Comparison of ENCODE assay signal across 8 cellular contexts in the genomic region with DNA sequence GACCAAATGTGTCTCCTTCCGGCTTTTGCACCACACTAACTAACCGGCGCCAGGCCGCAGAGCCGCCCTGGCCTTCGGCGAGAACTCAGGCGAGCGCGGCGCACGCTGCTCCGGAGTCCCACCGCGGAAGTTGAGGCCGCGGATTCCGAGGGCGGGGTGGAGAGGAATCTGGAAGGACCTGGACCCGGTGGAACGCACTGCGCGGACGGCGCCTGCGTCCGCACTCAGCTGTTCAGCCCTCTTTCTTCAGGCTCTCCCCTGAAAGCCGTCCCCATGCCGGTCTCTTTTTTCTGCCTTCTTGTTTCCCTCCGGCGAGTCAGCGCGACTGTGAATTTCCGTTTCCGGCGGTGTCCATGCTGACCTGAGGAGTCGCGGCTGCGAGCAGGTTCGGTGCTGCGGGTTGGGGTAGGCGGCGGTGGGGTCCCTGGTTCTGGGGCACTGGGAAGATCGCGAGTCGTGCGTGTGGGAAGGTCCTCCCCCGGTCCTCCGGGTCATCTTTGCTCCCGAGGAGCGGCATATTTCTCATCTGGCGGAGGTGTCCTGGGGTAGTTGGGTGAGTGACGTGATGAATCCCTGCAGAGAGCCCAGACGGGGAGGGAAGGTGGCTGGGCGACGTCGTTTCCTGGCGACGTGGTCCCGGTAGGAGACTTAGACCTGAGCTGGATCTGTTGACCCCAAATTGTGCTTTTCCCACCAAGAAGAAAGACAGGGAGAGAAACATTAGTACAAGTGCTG. TPM values are rescaled to one million over a fixed set of nuclear protein-coding genes. Genes with fewer than 3 reads are reported as not detected.
DNase-seq lines count a peak whose midpoint lies in the region; ATAC-seq and TF ChIP-seq lines count a peak whose summit lies in the region.

BMS1 (plus strand) TSS at position 350 of the 735 bp plus-strand sequence. CDS start 1,600 bp downstream, outside the sequence.

- H3K27ac ChIP-seq in AG04450 (ENCODE audit: low read depth, low read length) (peak within 1 kb of the TSS; percentile 95), WERI-Rb-1 (peak within 1 kb of the TSS; percentile 83), breast epithelium (peak within 1 kb of the TSS; percentile 94 to 95), skeletal muscle tissue (ENCODE audit: low read depth, low read length) (peak within 1 kb of the TSS; percentile 80)

- ATAC-seq in GM18909 (IDR thresholded peaks at IDR 0.05; ENCODE audit: poor library complexity, unreplicated experiment) (peak; percentile 97), HG03159 (IDR thresholded peaks at IDR 0.05; ENCODE audit: unreplicated experiment) (peak; percentile 98)

- H3K36me3 ChIP-seq in WERI-Rb-1, result peaks cover 15% of the 10 kb centered on the region
- no peaks in the 10 kb centered on the region for H3K36me3 ChIP-seq in breast epithelium
- peaks cover 17 to 32% (median 22%) of the 10 kb centered on the region in 3 donors for H3K36me3 ChIP-seq in skeletal muscle tissue (ENCODE audit: control insufficient read depth in 3 of 3, insufficient read depth in 3 of 3, low read length in 3 of 3)

- DNase-seq in AG04450 (ENCODE audit: low read depth, low spot score) (peak; percentile 81), NCI-H2227 (lab: John Stamatoyannopoulos, UW; ENCODE audit: unreplicated experiment) (peak; percentile 91), WERI-Rb-1 (peak; percentile 94), breast epithelium (ENCODE audit: low spot score in 2 of 2) (peak; percentile 88)

- CTCF ChIA-PET in AG04450 (lab: Charles Lee), result interaction anchor here (1.7 kb wide), 1 partner anchor 29 kb away, joined by 13 read pairs; no protein-coding TSS in a partner anchor

- POLR2A ChIA-PET in AG04450 (lab: Yijun Ruan, JAX), result interaction anchor here (0.5 to 1.4 kb wide), 5 partner anchors 25 to 566 kb away, joined by 3 to 10 read pairs (median 3); partner anchors contain the start of gene CSGALNACT2

- H3K4me3 ChIP-seq in AG04450 (ENCODE audit: low read depth, low read length), result peak within 1 kb of the TSS; percentile 86
- H3K4me3 ChIP-seq in WERI-Rb-1 (ENCODE audit: low read depth, low read length), result peak within 1 kb of the TSS; percentile 63
- peak within 1 kb of the TSS; percentile 72 to 83 (median 78) for H3K4me3 ChIP-seq in breast epithelium
- peak within 1 kb of the TSS; percentile 92 for H3K4me3 ChIP-seq in iPS-18c (ENCODE audit: insufficient read depth, low read depth, low read length)
- H3K4me3 ChIP-seq in skeletal muscle tissue (ENCODE audit: low read length in 3 of 3), result peak within 1 kb of the TSS; percentile 85 to 99 (median 96)

- peak within 1 kb of the TSS; percentile 84 to 98 (median 96) for H3K9ac ChIP-seq in skeletal muscle tissue (ENCODE audit: low read depth in 1 of 3, low read length in 3 of 3)

- intact Hi-C loops in breast epithelium (cut with DNase I; ENCODE audit: low total_unique reads), result no loop called here

- H3K9me3 ChIP-seq in AG04450 (ENCODE audit: control insufficient read depth, insufficient read depth, low read length), result no peaks in the 10 kb centered on the region
- H3K9me3 ChIP-seq in WERI-Rb-1 (ENCODE audit: severe bottlenecking), result no peaks in the 10 kb centered on the region
- no peaks in the 10 kb centered on the region for H3K9me3 ChIP-seq in breast epithelium
- H3K9me3 ChIP-seq in iPS-18c (ENCODE audit: control insufficient read depth, insufficient read depth, low read length), result no peaks in the 10 kb centered on the region
- H3K9me3 ChIP-seq in skeletal muscle tissue (ENCODE audit: control insufficient read depth in 3 of 3, low read length in 3 of 3), result no peaks in the 10 kb centered on the region

- peak; percentile 82 for TF ChIP-seq POLR2A in breast epithelium (IDR thresholded peaks at IDR 0.05)

- H3K4me1 ChIP-seq in breast epithelium (peaks cover 0 to 6% of the 10 kb centered on the region in 2 donors), skeletal muscle tissue (ENCODE audit: control insufficient read depth in 3 of 3, insufficient read depth in 3 of 3, low read length in 3 of 3) (peaks cover 8 to 13% (median 13%) of the 10 kb centered on the region in 3 donors)

- no peaks in the 10 kb centered on the region for H3K27me3 ChIP-seq in AG04450 (ENCODE audit: control insufficient read depth, insufficient read depth, low read length)
- H3K27me3 ChIP-seq in WERI-Rb-1 (ENCODE audit: insufficient read depth, low read depth, severe bottlenecking), result peaks cover 5% of the 10 kb centered on the region
- H3K27me3 ChIP-seq in breast epithelium, result no peaks in the 10 kb centered on the region
- H3K27me3 ChIP-seq in skeletal muscle tissue (ENCODE audit: control insufficient read depth in 3 of 3, insufficient read depth in 3 of 3, low read length in 3 of 3), result no peaks in the 10 kb centered on the region

- TF ChIP-seq CTCF in AG04450 (IDR thresholded peaks at IDR 0.05; ENCODE audit: low read depth, low read length) (no peak), WERI-Rb-1 (IDR thresholded peaks at IDR 0.05; ENCODE audit: low read depth, low read length) (no peak), breast epithelium (IDR thresholded peaks at IDR 0.05) (no peak)

RNA-seq across cellular contexts. Expression of gene BMS1, which starts in this region (rescaled TPM):
- polyA plus RNA-seq in AG04450 (2011; rRNA removed), result 7.4 and 8.8 TPM in 2 replicates
- 8.9 and 10.3 TPM in 2 replicates for polyA minus RNA-seq in AG04450 (2011; rRNA and poly(A)+ RNA removed)
- total RNA-seq in breast epithelium (10 to 100 TPM; 12.6 to 18.4 (median 17.3) TPM), skeletal muscle tissue (10.4 TPM)

Comparison
In these comparisons a context has a peak if more than half of its experiments do, and no peak if none do; other contexts are left out.
1. Peak in every context shown above with its lines: DNase-seq, ATAC-seq, H3K4me3 ChIP-seq and H3K27ac ChIP-seq.